Comparison of ENCODE assay signal across 21 cellular contexts in the genomic region with DNA sequence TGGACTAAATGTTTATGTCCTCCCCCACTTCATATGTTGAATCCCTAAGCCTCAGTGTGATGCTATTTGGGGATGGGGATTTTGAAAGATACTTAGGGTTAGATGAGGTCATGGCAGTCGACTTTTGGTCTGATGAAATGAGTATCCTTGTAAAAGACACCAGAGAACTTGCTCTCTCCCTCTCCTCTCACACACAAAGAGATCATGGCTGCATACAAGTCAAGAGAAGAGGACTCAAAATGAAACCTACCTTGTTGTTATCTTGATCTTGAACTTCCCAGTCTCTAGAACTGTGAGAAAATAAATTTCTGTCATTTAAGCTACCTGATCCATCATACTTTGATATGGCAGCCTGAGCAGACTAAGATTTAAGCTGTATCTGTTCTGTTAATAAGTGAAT.
DNase-seq lines count a peak whose midpoint lies in the region; ATAC-seq and TF ChIP-seq lines count a peak whose summit lies in the region.
"Had no signal": no experiment of that assay in that cellular context is flagged by ENCODE, and none has a peak within 500 bp of the region (broad histone marks: within the 10 kb centered on the region; RNA-seq: fewer than 3 reads in every experiment).

No MANE protein-coding gene starts in this region.

- H3K27ac Mint-ChIP-seq in Calu3 (ENCODE audit: unreplicated experiment): no peak overlapping the region
- no peak overlapping the region for H3K27ac Mint-ChIP-seq in activated CD8-positive, alpha-beta T cell treated with anti-CD3 and anti-CD28 coated beads for 36 hours
- H3K27ac Mint-ChIP-seq in stimulated activated effector memory CD8-positive, alpha-beta T cell treated with anti-CD3 and anti-CD28 coated beads, Interleukin-12 subunit alpha, Interleukin-12 subunit beta, amount 100 ng/mL, for 72 hours: no peak overlapping the region
- H3K27ac Mint-ChIP-seq: CD4-positive, CD25-positive, alpha-beta regulatory T cell had no signal

- ATAC-seq in GM18502 (IDR thresholded peaks at IDR 0.05; ENCODE audit: poor library complexity, unreplicated experiment) (peak; percentile 85), GM19463 (IDR thresholded peaks at IDR 0.05; ENCODE audit: unreplicated experiment) (peak; percentile 71), HG02885 (IDR thresholded peaks at IDR 0.05; ENCODE audit: poor library complexity, unreplicated experiment) (peak; percentile 58), HG03469 (IDR thresholded peaks at IDR 0.05; ENCODE audit: unreplicated experiment) (peak; percentile 34)
- no peak for ATAC-seq in activated CD8-positive, alpha-beta T cell treated with anti-CD3 and anti-CD28 coated beads for 36 hours
- no peak for ATAC-seq in stimulated activated effector memory CD8-positive, alpha-beta T cell treated with anti-CD3 and anti-CD28 coated beads, Interleukin-12 subunit alpha, Interleukin-12 subunit beta, amount 100 ng/mL, for 72 hours
- ATAC-seq: Panc1, Right ventricle myocardium inferior had no signal

- no peaks in the 10 kb centered on the region for H3K9me3 Mint-ChIP-seq in Calu3 (ENCODE audit: low read depth, unreplicated experiment)
- no peaks in the 10 kb centered on the region for H3K9me3 Mint-ChIP-seq in activated CD8-positive, alpha-beta T cell treated with anti-CD3 and anti-CD28 coated beads for 36 hours
- peaks cover 5% of the 10 kb centered on the region for H3K9me3 Mint-ChIP-seq in stimulated activated effector memory CD8-positive, alpha-beta T cell treated with anti-CD3 and anti-CD28 coated beads, Interleukin-12 subunit alpha, Interleukin-12 subunit beta, amount 100 ng/mL, for 72 hours

- H3K4me3 Mint-ChIP-seq in Calu3 (ENCODE audit: low read depth, unreplicated experiment): no peak overlapping the region
- no peak overlapping the region for H3K4me3 Mint-ChIP-seq in activated CD8-positive, alpha-beta T cell treated with anti-CD3 and anti-CD28 coated beads for 36 hours
- no peak overlapping the region for H3K4me3 Mint-ChIP-seq in stimulated activated effector memory CD8-positive, alpha-beta T cell treated with anti-CD3 and anti-CD28 coated beads, Interleukin-12 subunit alpha, Interleukin-12 subunit beta, amount 100 ng/mL, for 72 hours
- H3K4me3 Mint-ChIP-seq: CD4-positive, CD25-positive, alpha-beta regulatory T cell had no signal

- no peaks in the 10 kb centered on the region for H3K27me3 Mint-ChIP-seq in Calu3 (ENCODE audit: unreplicated experiment)
- peaks cover 3% of the 10 kb centered on the region for H3K27me3 Mint-ChIP-seq in activated CD8-positive, alpha-beta T cell treated with anti-CD3 and anti-CD28 coated beads for 36 hours

- no peaks in the 10 kb centered on the region for H3K4me1 Mint-ChIP-seq in Calu3 (ENCODE audit: low read depth, unreplicated experiment)
- H3K4me1 Mint-ChIP-seq in activated CD8-positive, alpha-beta T cell treated with anti-CD3 and anti-CD28 coated beads for 36 hours (ENCODE audit: low read depth): no peaks in the 10 kb centered on the region
- no peaks in the 10 kb centered on the region for H3K4me1 Mint-ChIP-seq in stimulated activated effector memory CD8-positive, alpha-beta T cell treated with anti-CD3 and anti-CD28 coated beads, Interleukin-12 subunit alpha, Interleukin-12 subunit beta, amount 100 ng/mL, for 72 hours
- H3K4me1 Mint-ChIP-seq: CD4-positive, CD25-positive, alpha-beta regulatory T cell had no signal

- POLR2A ChIA-PET in activated CD8-positive, alpha-beta T cell treated with anti-CD3 and anti-CD28 coated beads for 36 hours (lab: Charles Lee): no interaction called here

- no TSS peak for BruUV-seq in Calu3 (replicated peaks; lab: Mats Ljungman, UMichigan)

- CTCF ChIA-PET in Calu3 (lab: Charles Lee): no interaction called here
- CTCF ChIA-PET in activated CD8-positive, alpha-beta T cell treated with anti-CD3 and anti-CD28 coated beads for 36 hours (lab: Charles Lee): no interaction called here

- no peak for DNase-seq in Calu3
- DNase-seq in GM19240 (ENCODE audit: insufficient read length, low spot score): no peak
- DNase-seq in activated CD8-positive, alpha-beta T cell treated with anti-CD3 and anti-CD28 coated beads for 36 hours: no peak
- DNase-seq in stimulated activated effector memory CD8-positive, alpha-beta T cell treated with anti-CD3 and anti-CD28 coated beads, Interleukin-12 subunit alpha, Interleukin-12 subunit beta, amount 100 ng/mL, for 72 hours (ENCODE audit: low spot score in 2 of 2): no peak
- DNase-seq: ACHN; CD4-positive, CD25-positive, alpha-beta regulatory T cell; DMS79 treated with DMSO at 0.1 percent for 48 hours; GDM1; HCEC 1CT; Karpas-422; MM.1S; NCI-H1105 treated with DMSO at 0.1 percent for 48 hours; NCI-H187 treated with DMSO at 0.1 percent for 48 hours; NCI-H446; NCI-H774 had no signal

- no peak for TF ChIP-seq CTCF in Calu3 (IDR thresholded peaks at IDR 0.05; ENCODE audit: unreplicated experiment)
- TF ChIP-seq CTCF in activated CD8-positive, alpha-beta T cell treated with anti-CD3 and anti-CD28 coated beads for 36 hours (IDR thresholded peaks at IDR 0.05): no peak

- H3K36me3 Mint-ChIP-seq in Calu3 (ENCODE audit: insufficient read depth, unreplicated experiment): no peaks in the 10 kb centered on the region
- no peaks in the 10 kb centered on the region for H3K36me3 Mint-ChIP-seq in activated CD8-positive, alpha-beta T cell treated with anti-CD3 and anti-CD28 coated beads for 36 hours (ENCODE audit: low read depth)
- H3K36me3 Mint-ChIP-seq in stimulated activated effector memory CD8-positive, alpha-beta T cell treated with anti-CD3 and anti-CD28 coated beads, Interleukin-12 subunit alpha, Interleukin-12 subunit beta, amount 100 ng/mL, for 72 hours: no peaks in the 10 kb centered on the region
- H3K36me3 Mint-ChIP-seq: CD4-positive, CD25-positive, alpha-beta regulatory T cell had no signal

- intact Hi-C loops in Calu3 (cut with micrococcal nuclease; ENCODE audit: unreplicated experiment): no loop called here
- intact Hi-C loops in activated CD8-positive, alpha-beta T cell treated with anti-CD3 and anti-CD28 coated beads for 36 hours (cut with micrococcal nuclease): no loop called here

Comparison
In these comparisons a context has a peak if more than half of its experiments do, and no peak if none do; other contexts are left out.
1. ATAC-seq: peak in GM18502 (single experiment), GM19463 (single experiment), HG02885 (single experiment) and HG03469 (single experiment); none in activated CD8-positive, alpha-beta T cell treated with anti-CD3 and anti-CD28 coated beads for 36 hours (single experiment) and stimulated activated effector memory CD8-positive, alpha-beta T cell treated with anti-CD3 and anti-CD28 coated beads, Interleukin-12 subunit alpha, Interleukin-12 subunit beta, amount 100 ng/mL, for 72 hours (single experiment).